In the genomic region with DNA sequence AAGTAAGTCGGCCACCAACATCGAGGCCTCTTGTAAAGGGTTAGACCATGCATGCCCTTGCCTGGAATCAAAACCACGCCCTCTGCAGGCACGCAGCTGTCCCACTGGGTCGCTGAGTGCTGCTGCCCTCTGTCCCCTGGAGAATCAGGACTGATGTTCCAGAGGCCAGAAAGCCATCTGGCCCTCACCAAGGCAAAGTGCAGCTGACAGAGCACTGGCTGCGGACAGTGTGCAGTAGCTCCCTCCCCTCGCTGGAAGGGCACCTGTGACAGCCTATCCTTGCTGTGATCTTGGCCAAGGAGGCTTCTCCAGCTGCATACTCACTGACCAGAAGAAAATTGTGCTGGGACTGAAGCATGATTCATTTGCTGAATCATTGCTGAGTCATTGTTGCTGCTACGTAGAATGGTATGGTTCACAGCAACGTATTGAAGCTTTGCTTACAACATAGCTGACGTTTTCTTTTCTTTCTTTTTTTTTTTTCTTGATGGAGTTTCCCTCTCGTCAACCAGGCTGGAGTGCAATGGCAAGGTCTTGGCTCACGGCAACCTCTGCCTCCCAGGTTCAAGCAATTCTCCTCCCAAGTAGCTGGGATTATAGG, we compare ENCODE assay signal across 1 cellular context.
TF ChIP-seq lines count a peak whose summit lies in the region.

No MANE protein-coding gene starts in this region.

TF ChIP-seq in K562, 482 proteins besides CTCF, POLR2A, EP300 and RAD21 (continued from another document and continues in another):
- TF ChIP-seq NEUROD1 (IDR thresholded peaks at IDR 0.05; ENCODE audit: borderline replicate concordance, low read depth, low read length, partially characterized antibody), result peak; percentile 37
- TF ChIP-seq RBM15 (IDR thresholded peaks at IDR 0.05; ENCODE audit: insufficient read depth, low read length), result no peak
- TF ChIP-seq, protein P1, sequence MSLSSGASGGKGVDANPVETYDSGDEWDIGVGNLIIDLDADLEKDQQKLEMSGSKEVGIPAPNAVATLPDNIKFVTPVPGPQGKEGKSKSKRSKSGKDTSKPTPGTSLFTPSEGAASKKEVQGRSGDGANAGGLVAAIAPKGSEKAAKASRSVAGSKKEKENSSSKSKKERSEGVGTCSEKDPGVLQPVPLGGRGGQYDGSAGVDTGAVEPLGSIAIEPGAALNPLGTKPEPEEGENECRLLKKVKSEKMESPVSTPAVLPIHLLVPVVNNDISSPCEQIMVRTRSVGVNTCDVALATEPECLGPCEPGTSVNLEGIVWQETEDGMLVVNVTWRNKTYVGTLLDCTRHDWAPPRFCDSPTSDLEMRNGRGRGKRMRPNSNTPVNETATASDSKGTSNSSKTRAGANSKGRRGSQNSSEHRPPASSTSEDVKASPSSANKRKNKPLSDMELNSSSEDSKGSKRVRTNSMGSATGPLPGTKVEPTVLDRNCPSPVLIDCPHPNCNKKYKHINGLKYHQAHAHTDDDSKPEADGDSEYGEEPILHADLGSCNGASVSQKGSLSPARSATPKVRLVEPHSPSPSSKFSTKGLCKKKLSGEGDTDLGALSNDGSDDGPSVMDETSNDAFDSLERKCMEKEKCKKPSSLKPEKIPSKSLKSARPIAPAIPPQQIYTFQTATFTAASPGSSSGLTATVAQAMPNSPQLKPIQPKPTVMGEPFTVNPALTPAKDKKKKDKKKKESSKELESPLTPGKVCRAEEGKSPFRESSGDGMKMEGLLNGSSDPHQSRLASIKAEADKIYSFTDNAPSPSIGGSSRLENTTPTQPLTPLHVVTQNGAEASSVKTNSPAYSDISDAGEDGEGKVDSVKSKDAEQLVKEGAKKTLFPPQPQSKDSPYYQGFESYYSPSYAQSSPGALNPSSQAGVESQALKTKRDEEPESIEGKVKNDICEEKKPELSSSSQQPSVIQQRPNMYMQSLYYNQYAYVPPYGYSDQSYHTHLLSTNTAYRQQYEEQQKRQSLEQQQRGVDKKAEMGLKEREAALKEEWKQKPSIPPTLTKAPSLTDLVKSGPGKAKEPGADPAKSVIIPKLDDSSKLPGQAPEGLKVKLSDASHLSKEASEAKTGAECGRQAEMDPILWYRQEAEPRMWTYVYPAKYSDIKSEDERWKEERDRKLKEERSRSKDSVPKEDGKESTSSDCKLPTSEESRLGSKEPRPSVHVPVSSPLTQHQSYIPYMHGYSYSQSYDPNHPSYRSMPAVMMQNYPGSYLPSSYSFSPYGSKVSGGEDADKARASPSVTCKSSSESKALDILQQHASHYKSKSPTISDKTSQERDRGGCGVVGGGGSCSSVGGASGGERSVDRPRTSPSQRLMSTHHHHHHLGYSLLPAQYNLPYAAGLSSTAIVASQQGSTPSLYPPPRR (CRISPR knock-in tag; IDR thresholded peaks at IDR 0.05; ENCODE audit: borderline replicate concordance), result no peak; the same call in 1 of the 2 replicates
- peak; percentile 97 for TF ChIP-seq ZNF384 (IDR thresholded peaks at IDR 0.05; ENCODE audit: low read depth, low read length)
- peak; percentile 58; the same call in 1 of the 2 replicates for TF ChIP-seq CXXC5 (CRISPR knock-in tag; IDR thresholded peaks at IDR 0.05)
- TF ChIP-seq, protein P2, sequence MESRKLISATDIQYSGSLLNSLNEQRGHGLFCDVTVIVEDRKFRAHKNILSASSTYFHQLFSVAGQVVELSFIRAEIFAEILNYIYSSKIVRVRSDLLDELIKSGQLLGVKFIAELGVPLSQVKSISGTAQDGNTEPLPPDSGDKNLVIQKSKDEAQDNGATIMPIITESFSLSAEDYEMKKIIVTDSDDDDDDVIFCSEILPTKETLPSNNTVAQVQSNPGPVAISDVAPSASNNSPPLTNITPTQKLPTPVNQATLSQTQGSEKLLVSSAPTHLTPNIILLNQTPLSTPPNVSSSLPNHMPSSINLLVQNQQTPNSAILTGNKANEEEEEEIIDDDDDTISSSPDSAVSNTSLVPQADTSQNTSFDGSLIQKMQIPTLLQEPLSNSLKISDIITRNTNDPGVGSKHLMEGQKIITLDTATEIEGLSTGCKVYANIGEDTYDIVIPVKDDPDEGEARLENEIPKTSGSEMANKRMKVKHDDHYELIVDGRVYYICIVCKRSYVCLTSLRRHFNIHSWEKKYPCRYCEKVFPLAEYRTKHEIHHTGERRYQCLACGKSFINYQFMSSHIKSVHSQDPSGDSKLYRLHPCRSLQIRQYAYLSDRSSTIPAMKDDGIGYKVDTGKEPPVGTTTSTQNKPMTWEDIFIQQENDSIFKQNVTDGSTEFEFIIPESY (CRISPR knock-in tag; IDR thresholded peaks at IDR 0.05), result peak; percentile 40; the same call in 1 of the 2 replicates
- TF ChIP-seq, protein P3, sequence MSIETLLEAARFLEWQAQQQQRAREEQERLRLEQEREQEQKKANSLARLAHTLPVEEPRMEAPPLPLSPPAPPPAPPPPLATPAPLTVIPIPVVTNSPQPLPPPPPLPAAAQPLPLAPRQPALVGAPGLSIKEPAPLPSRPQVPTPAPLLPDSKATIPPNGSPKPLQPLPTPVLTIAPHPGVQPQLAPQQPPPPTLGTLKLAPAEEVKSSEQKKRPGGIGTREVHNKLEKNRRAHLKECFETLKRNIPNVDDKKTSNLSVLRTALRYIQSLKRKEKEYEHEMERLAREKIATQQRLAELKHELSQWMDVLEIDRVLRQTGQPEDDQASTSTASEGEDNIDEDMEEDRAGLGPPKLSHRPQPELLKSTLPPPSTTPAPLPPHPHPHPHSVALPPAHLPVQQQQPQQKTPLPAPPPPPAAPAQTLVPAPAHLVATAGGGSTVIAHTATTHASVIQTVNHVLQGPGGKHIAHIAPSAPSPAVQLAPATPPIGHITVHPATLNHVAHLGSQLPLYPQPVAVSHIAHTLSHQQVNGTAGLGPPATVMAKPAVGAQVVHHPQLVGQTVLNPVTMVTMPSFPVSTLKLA (conservative IDR thresholded peaks at IDR 0.05), result peak; percentile 63 to 82; a peak in 3 of 4 replicates
- no peak for TF ChIP-seq PRMT5 (CRISPR knock-in tag; IDR thresholded peaks at IDR 0.05)
- TF ChIP-seq NCOA1 (IDR thresholded peaks at IDR 0.05; ENCODE audit: low read depth), result peak; percentile 96
- TF ChIP-seq, protein P4, sequence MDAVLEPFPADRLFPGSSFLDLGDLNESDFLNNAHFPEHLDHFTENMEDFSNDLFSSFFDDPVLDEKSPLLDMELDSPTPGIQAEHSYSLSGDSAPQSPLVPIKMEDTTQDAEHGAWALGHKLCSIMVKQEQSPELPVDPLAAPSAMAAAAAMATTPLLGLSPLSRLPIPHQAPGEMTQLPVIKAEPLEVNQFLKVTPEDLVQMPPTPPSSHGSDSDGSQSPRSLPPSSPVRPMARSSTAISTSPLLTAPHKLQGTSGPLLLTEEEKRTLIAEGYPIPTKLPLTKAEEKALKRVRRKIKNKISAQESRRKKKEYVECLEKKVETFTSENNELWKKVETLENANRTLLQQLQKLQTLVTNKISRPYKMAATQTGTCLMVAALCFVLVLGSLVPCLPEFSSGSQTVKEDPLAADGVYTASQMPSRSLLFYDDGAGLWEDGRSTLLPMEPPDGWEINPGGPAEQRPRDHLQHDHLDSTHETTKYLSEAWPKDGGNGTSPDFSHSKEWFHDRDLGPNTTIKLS (IDR thresholded peaks at IDR 0.05; ENCODE audit: borderline replicate concordance, low read depth), result peak; percentile 46; the same call in 1 of the 2 replicates
- TF ChIP-seq, protein P5, sequence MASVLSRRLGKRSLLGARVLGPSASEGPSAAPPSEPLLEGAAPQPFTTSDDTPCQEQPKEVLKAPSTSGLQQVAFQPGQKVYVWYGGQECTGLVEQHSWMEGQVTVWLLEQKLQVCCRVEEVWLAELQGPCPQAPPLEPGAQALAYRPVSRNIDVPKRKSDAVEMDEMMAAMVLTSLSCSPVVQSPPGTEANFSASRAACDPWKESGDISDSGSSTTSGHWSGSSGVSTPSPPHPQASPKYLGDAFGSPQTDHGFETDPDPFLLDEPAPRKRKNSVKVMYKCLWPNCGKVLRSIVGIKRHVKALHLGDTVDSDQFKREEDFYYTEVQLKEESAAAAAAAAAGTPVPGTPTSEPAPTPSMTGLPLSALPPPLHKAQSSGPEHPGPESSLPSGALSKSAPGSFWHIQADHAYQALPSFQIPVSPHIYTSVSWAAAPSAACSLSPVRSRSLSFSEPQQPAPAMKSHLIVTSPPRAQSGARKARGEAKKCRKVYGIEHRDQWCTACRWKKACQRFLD (CRISPR knock-in tag; IDR thresholded peaks at IDR 0.05), result peak; percentile 79; the same call in 1 of the 2 replicates
- peak; percentile 76; the same call in 1 of the 2 replicates for TF ChIP-seq JUNB (CRISPR knock-in tag; conservative IDR thresholded peaks at IDR 0.05)
- TF ChIP-seq, protein P6, sequence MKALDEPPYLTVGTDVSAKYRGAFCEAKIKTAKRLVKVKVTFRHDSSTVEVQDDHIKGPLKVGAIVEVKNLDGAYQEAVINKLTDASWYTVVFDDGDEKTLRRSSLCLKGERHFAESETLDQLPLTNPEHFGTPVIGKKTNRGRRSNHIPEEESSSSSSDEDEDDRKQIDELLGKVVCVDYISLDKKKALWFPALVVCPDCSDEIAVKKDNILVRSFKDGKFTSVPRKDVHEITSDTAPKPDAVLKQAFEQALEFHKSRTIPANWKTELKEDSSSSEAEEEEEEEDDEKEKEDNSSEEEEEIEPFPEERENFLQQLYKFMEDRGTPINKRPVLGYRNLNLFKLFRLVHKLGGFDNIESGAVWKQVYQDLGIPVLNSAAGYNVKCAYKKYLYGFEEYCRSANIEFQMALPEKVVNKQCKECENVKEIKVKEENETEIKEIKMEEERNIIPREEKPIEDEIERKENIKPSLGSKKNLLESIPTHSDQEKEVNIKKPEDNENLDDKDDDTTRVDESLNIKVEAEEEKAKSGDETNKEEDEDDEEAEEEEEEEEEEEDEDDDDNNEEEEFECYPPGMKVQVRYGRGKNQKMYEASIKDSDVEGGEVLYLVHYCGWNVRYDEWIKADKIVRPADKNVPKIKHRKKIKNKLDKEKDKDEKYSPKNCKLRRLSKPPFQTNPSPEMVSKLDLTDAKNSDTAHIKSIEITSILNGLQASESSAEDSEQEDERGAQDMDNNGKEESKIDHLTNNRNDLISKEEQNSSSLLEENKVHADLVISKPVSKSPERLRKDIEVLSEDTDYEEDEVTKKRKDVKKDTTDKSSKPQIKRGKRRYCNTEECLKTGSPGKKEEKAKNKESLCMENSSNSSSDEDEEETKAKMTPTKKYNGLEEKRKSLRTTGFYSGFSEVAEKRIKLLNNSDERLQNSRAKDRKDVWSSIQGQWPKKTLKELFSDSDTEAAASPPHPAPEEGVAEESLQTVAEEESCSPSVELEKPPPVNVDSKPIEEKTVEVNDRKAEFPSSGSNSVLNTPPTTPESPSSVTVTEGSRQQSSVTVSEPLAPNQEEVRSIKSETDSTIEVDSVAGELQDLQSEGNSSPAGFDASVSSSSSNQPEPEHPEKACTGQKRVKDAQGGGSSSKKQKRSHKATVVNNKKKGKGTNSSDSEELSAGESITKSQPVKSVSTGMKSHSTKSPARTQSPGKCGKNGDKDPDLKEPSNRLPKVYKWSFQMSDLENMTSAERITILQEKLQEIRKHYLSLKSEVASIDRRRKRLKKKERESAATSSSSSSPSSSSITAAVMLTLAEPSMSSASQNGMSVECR (CRISPR knock-in tag; IDR thresholded peaks at IDR 0.05), result peak; percentile 81
- TF ChIP-seq, protein P7, sequence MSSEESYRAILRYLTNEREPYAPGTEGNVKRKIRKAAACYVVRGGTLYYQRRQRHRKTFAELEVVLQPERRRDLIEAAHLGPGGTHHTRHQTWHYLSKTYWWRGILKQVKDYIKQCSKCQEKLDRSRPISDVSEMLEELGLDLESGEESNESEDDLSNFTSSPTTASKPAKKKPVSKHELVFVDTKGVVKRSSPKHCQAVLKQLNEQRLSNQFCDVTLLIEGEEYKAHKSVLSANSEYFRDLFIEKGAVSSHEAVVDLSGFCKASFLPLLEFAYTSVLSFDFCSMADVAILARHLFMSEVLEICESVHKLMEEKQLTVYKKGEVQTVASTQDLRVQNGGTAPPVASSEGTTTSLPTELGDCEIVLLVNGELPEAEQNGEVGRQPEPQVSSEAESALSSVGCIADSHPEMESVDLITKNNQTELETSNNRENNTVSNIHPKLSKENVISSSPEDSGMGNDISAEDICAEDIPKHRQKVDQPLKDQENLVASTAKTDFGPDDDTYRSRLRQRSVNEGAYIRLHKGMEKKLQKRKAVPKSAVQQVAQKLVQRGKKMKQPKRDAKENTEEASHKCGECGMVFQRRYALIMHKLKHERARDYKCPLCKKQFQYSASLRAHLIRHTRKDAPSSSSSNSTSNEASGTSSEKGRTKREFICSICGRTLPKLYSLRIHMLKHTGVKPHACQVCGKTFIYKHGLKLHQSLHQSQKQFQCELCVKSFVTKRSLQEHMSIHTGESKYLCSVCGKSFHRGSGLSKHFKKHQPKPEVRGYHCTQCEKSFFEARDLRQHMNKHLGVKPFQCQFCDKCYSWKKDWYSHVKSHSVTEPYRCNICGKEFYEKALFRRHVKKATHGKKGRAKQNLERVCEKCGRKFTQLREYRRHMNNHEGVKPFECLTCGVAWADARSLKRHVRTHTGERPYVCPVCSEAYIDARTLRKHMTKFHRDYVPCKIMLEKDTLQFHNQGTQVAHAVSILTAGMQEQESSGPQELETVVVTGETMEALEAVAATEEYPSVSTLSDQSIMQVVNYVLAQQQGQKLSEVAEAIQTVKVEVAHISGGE (CRISPR knock-in tag; IDR thresholded peaks at IDR 0.05), result 0 out of 6 replicates have a peak, but pooled peaks of 1 of the 3 experiments have one; percentile 29
- TF ChIP-seq POLR2AphosphoS5 (IDR thresholded peaks at IDR 0.05; ENCODE audit: control insufficient read depth, insufficient read depth, low read depth, low read length), result peak; percentile 18; the same call in 1 of the 2 replicates
- peak; percentile 69 for TF ChIP-seq NCOR1 (IDR thresholded peaks at IDR 0.05)
- no peak for TF ChIP-seq ZC3H11A (IDR thresholded peaks at IDR 0.05; ENCODE audit: low read depth, low read length)
- TF ChIP-seq ATF7 (IDR thresholded peaks at IDR 0.05), result peak; percentile 95
- 0 out of 2 replicates have a peak, but pooled peaks have one; percentile 30 for TF ChIP-seq SMAD3 (CRISPR knock-in tag; conservative IDR thresholded peaks at IDR 0.05)
- TF ChIP-seq, protein P8, sequence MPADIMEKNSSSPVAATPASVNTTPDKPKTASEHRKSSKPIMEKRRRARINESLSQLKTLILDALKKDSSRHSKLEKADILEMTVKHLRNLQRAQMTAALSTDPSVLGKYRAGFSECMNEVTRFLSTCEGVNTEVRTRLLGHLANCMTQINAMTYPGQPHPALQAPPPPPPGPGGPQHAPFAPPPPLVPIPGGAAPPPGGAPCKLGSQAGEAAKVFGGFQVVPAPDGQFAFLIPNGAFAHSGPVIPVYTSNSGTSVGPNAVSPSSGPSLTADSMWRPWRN (IDR thresholded peaks at IDR 0.05; ENCODE audit: low read depth), result 0 out of 2 replicates have a peak, but pooled peaks have one; percentile 9
- TF ChIP-seq ZNF212 (CRISPR knock-in tag; IDR thresholded peaks at IDR 0.05), result 0 out of 2 replicates have a peak, but pooled peaks have one; percentile 20
- peak in 1 of 2 experiments; percentile 35; a peak in 1 of 4 replicates for TF ChIP-seq RCOR1 (IDR thresholded peaks at IDR 0.05; ENCODE audit: borderline replicate concordance in 1 of 2, low read depth in 2 of 2, low read length in 2 of 2)
- TF ChIP-seq, protein P9, sequence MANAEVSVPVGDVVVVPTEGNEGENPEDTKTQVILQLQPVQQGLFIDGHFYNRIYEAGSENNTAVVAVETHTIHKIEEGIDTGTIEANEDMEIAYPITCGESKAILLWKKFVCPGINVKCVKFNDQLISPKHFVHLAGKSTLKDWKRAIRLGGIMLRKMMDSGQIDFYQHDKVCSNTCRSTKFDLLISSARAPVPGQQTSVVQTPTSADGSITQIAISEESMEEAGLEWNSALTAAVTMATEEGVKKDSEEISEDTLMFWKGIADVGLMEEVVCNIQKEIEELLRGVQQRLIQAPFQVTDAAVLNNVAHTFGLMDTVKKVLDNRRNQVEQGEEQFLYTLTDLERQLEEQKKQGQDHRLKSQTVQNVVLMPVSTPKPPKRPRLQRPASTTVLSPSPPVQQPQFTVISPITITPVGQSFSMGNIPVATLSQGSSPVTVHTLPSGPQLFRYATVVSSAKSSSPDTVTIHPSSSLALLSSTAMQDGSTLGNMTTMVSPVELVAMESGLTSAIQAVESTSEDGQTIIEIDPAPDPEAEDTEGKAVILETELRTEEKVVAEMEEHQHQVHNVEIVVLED (CRISPR knock-in tag; IDR thresholded peaks at IDR 0.05), result 0 out of 2 replicates have a peak, but pooled peaks have one; percentile 4
- TF ChIP-seq CCNT2 (IDR thresholded peaks at IDR 0.05; ENCODE audit: borderline replicate concordance, extremely low read depth, insufficient read length, low read depth, low read length), result peak; percentile 27
